In genomic region chr6:140355476-140355875, GRCh38 we compare ENCODE assay signal across 25 cellular contexts.
"Had no signal": no experiment of that assay in that cellular context is flagged by ENCODE, and none has a peak within 500 bp of the region (broad histone marks: within the 10 kb centered on the region; RNA-seq: fewer than 3 reads in every experiment).

No MANE protein-coding gene starts in this region.

- DNase-seq: dermis blood vessel endothelial cell; foreskin melanocyte; glutamatergic neuron; heart right ventricle; hippocampal formation; islet precursor cell; left ventricle myocardium superior; lower lobe of right lung; naive thymus-derived CD4-positive, alpha-beta T cell; nucleus accumbens; stimulated activated CD4-positive, alpha-beta T cell treated with anti-CD3 and anti-CD28 coated beads, Interleukin-12 subunit alpha, Interleukin-12 subunit beta, amount 100 ng/mL, for 4 hours; stimulated activated CD4-positive, alpha-beta T cell treated with anti-CD3 and anti-CD28 coated beads, Interleukin-1b, Interleukin-23, amount 100 ng/mL, for 48 hours; stimulated activated CD4-positive, alpha-beta T cell treated with anti-CD3 and anti-CD28 coated beads, Interleukin-4, amount 100 ng/mL, for 1 hour; stimulated activated CD8-positive, alpha-beta memory T cell treated with anti-CD3 and anti-CD28 coated beads, Interleukin-4, amount 100 ng/mL, for 48 hours; stimulated activated naive CD4-positive, alpha-beta T cell; stomach; thyroid gland; trophoblast cell had no signal

- H3K4me3 Mint-ChIP-seq: central memory CD8-positive, alpha-beta T cell; mesothelial cell of epicardium; naive thymus-derived CD4-positive, alpha-beta T cell; nephron had no signal

- H3K4me1 ChIP-seq: heart right ventricle, lower lobe of right lung, prostate gland, right atrium auricular region, stomach, thyroid gland had no signal

- H3K27me3 Mint-ChIP-seq: central memory CD8-positive, alpha-beta T cell had no signal

- H3K4me3 ChIP-seq: coronary artery, heart right ventricle, lower lobe of right lung, prostate gland, right atrium auricular region, smooth muscle cell, stomach, thyroid gland had no signal

- H3K4me1 Mint-ChIP-seq: central memory CD8-positive, alpha-beta T cell; naive thymus-derived CD4-positive, alpha-beta T cell had no signal

- H3K4me2 ChIP-seq: smooth muscle cell had no signal

- H3K27ac Mint-ChIP-seq: mesothelial cell of epicardium; naive thymus-derived CD4-positive, alpha-beta T cell; nephron had no signal

- H3K36me3 ChIP-seq: heart right ventricle, lower lobe of right lung, prostate gland, right atrium auricular region, stomach, thyroid gland had no signal

- H3K9me3 Mint-ChIP-seq: central memory CD8-positive, alpha-beta T cell; mesothelial cell of epicardium; naive thymus-derived CD4-positive, alpha-beta T cell; nephron had no signal

- H3K27ac ChIP-seq: coronary artery, heart right ventricle, lower lobe of right lung, prostate gland, right atrium auricular region, stomach, thyroid gland had no signal

- H3K9me3 ChIP-seq: heart right ventricle, lower lobe of right lung, prostate gland, right atrium auricular region, stomach, thyroid gland had no signal

- H3K36me3 Mint-ChIP-seq: mesothelial cell of epicardium; naive thymus-derived CD4-positive, alpha-beta T cell had no signal

- H3K27me3 ChIP-seq: heart right ventricle, right atrium auricular region, stomach, thyroid gland had no signal
